21 cellular contexts compared by ENCODE assay signal in the genomic region with DNA sequence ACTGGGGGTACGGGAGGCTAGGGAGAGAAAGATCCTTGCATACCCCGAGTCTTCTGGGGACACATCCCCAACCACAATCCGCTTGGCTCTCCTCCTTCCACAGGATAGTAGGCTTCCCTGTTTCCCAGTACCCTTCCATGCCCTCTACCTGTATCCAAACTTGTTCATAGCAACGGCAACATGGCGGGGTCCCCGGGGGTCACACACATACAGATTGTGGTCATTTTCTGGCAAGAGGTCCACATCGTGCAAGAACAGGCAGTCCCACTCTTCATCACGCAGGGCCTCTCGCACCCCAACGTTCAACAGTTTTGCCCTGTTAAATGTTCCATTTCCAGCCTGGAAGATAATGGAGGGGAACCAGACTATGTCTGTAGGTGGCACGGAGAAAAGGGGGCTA. TPM values are rescaled to one million over a fixed set of nuclear protein-coding genes. Genes with fewer than 3 reads are reported as not detected.
A peak's percentile ranks its signal among the peaks of the same experiment; 100 is the strongest.
DNase-seq lines count a peak whose midpoint lies in the region; ATAC-seq and TF ChIP-seq lines count a peak whose summit lies in the region.
"Had no signal": no experiment of that assay in that cellular context is flagged by ENCODE, and none has a peak within 500 bp of the region (broad histone marks: within the 10 kb centered on the region; RNA-seq: fewer than 3 reads in every experiment).

No MANE protein-coding gene starts in this region.

- no peak for TF ChIP-seq POLR2A in adrenal gland (IDR thresholded peaks at IDR 0.05)

- no peaks in the 10 kb centered on the region for H3K9me3 Mint-ChIP-seq in activated CD4-positive, alpha-beta memory T cell treated with anti-CD3 and anti-CD28 coated beads for 36 hours
- H3K9me3 Mint-ChIP-seq in activated CD4-positive, alpha-beta memory T cell treated with anti-CD3 and anti-CD28 coated beads, Interleukin-2, amount 10 ng/mL, durations not matched to agents 7 days and 5 days, result no peaks in the 10 kb centered on the region
- no peaks in the 10 kb centered on the region for H3K9me3 Mint-ChIP-seq in stimulated activated naive B cell treated with anti-CD40 and anti-IgM and Interleukin-4, amounts not matched to agents 10 μg/mL and 1 μg/mL and 100 μg/mL, for 72 hours
- H3K9me3 Mint-ChIP-seq: activated naive CD4-positive, alpha-beta T cell treated with anti-CD3 and anti-CD28 coated beads, Interleukin-2, amount 50 U/mL, for 24 hours; endodermal cell had no signal

- H3K27ac ChIP-seq in adrenal gland (peak overlapping the region in 4 of 5 donors; percentile 20 to 72 (median 49)), muscle layer of duodenum (ENCODE audit: low read length) (peak overlapping the region; percentile 46)
- H3K27ac ChIP-seq: C4-2B, upper lobe of right lung had no signal

- H3K27me3 Mint-ChIP-seq in activated CD4-positive, alpha-beta memory T cell treated with anti-CD3 and anti-CD28 coated beads for 36 hours, result no peaks in the 10 kb centered on the region
- no peaks in the 10 kb centered on the region for H3K27me3 Mint-ChIP-seq in activated CD4-positive, alpha-beta memory T cell treated with anti-CD3 and anti-CD28 coated beads, Interleukin-2, amount 10 ng/mL, durations not matched to agents 7 days and 5 days
- no peaks in the 10 kb centered on the region for H3K27me3 Mint-ChIP-seq in stimulated activated naive B cell treated with anti-CD40 and anti-IgM and Interleukin-4, amounts not matched to agents 10 μg/mL and 1 μg/mL and 100 μg/mL, for 72 hours
- H3K27me3 Mint-ChIP-seq: activated CD4-positive, alpha-beta T cell treated with anti-CD3 and anti-CD28 coated beads for 36 hours; activated naive CD4-positive, alpha-beta T cell treated with anti-CD3 and anti-CD28 coated beads, Interleukin-2, amount 50 U/mL, for 24 hours had no signal

- intact Hi-C loops in activated CD4-positive, alpha-beta memory T cell treated with anti-CD3 and anti-CD28 coated beads for 36 hours (cut with micrococcal nuclease), result no loop called here
- intact Hi-C loops in adrenal gland (cut with DNase I), result no loop called here

- H3K4me3 Mint-ChIP-seq in activated CD4-positive, alpha-beta memory T cell treated with anti-CD3 and anti-CD28 coated beads for 36 hours, result no peak overlapping the region
- H3K4me3 Mint-ChIP-seq in activated CD4-positive, alpha-beta memory T cell treated with anti-CD3 and anti-CD28 coated beads, Interleukin-2, amount 10 ng/mL, durations not matched to agents 7 days and 5 days, result no peak overlapping the region
- no peak overlapping the region for H3K4me3 Mint-ChIP-seq in stimulated activated naive B cell treated with anti-CD40 and anti-IgM and Interleukin-4, amounts not matched to agents 10 μg/mL and 1 μg/mL and 100 μg/mL, for 72 hours
- H3K4me3 Mint-ChIP-seq: activated CD4-positive, alpha-beta T cell treated with anti-CD3 and anti-CD28 coated beads for 36 hours; endodermal cell had no signal

- no peak for DNase-seq in activated CD4-positive, alpha-beta memory T cell treated with anti-CD3 and anti-CD28 coated beads for 36 hours
- no peak for DNase-seq in activated CD4-positive, alpha-beta memory T cell treated with anti-CD3 and anti-CD28 coated beads, Interleukin-2, amount 10 ng/mL, durations not matched to agents 7 days and 5 days
- DNase-seq in adrenal gland (peak in 1 of 7 donors; percentile 6), NCI-H345 treated with DMSO at 0.1 percent for 48 hours (lab: John Stamatoyannopoulos, UW; ENCODE audit: unreplicated experiment) (no peak), NOMO-1 treated with dmso at 0.1 percent for 144 hours (lab: John Stamatoyannopoulos, UW; ENCODE audit: unreplicated experiment) (no peak), NCI-H82 treated with DMSO at 0.1 percent for 48 hours (lab: John Stamatoyannopoulos, UW; ENCODE audit: unreplicated experiment) (no peak)
- DNase-seq in stimulated activated naive B cell treated with anti-CD40 and anti-IgM and Interleukin-4, amounts not matched to agents 10 μg/mL and 1 μg/mL and 100 μg/mL, for 72 hours, result no peak
- DNase-seq: 8988T; activated CD4-positive, alpha-beta T cell treated with anti-CD3 and anti-CD28 coated beads for 36 hours; DMS79; endodermal cell; NCI-H1436 treated with DMSO at 0.1 percent for 48 hours; NCI-H2227 treated with DMSO at 0.1 percent for 48 hours; SHP77; stimulated activated CD4-positive, alpha-beta T cell treated with anti-CD3 and anti-CD28 coated beads, Interleukin-4, amount 100 ng/mL, for 24 hours; stimulated activated CD8-positive, alpha-beta memory T cell treated with anti-CD3 and anti-CD28 coated beads, Interleukin-4, amount 100 ng/mL, for 48 hours; upper lobe of right lung had no signal

- H3K9me3 ChIP-seq in adrenal gland (replicated peaks in 1 of 3) (no peaks in the 10 kb centered on the region), muscle layer of duodenum (ENCODE audit: control insufficient read depth in 1 of 2, low read length in 2 of 2) (no peaks in the 10 kb centered on the region)
- H3K9me3 ChIP-seq: upper lobe of right lung had no signal

- H3K4me1 Mint-ChIP-seq in activated CD4-positive, alpha-beta memory T cell treated with anti-CD3 and anti-CD28 coated beads for 36 hours (ENCODE audit: low read depth), result peaks cover 37% of the 10 kb centered on the region
- H3K4me1 Mint-ChIP-seq in activated CD4-positive, alpha-beta memory T cell treated with anti-CD3 and anti-CD28 coated beads, Interleukin-2, amount 10 ng/mL, durations not matched to agents 7 days and 5 days, result peaks cover 53% of the 10 kb centered on the region
- H3K4me1 Mint-ChIP-seq in stimulated activated naive B cell treated with anti-CD40 and anti-IgM and Interleukin-4, amounts not matched to agents 10 μg/mL and 1 μg/mL and 100 μg/mL, for 72 hours, result peaks cover 35 to 52% of the 10 kb centered on the region in 2 donors

- peak overlapping the region; percentile 35 for H3K27ac Mint-ChIP-seq in activated CD4-positive, alpha-beta memory T cell treated with anti-CD3 and anti-CD28 coated beads for 36 hours
- no peak overlapping the region for H3K27ac Mint-ChIP-seq in activated CD4-positive, alpha-beta memory T cell treated with anti-CD3 and anti-CD28 coated beads, Interleukin-2, amount 10 ng/mL, durations not matched to agents 7 days and 5 days
- H3K27ac Mint-ChIP-seq in stimulated activated naive B cell treated with anti-CD40 and anti-IgM and Interleukin-4, amounts not matched to agents 10 μg/mL and 1 μg/mL and 100 μg/mL, for 72 hours, result peak overlapping the region; percentile 28
- H3K27ac Mint-ChIP-seq: endodermal cell had no signal

- CTCF ChIA-PET in activated CD4-positive, alpha-beta memory T cell treated with anti-CD3 and anti-CD28 coated beads for 36 hours (lab: Charles Lee), result interaction anchor here (0.5 to 0.7 kb wide), 2 partner anchors 184 to 208 kb away, joined by 3 read pairs; no protein-coding TSS in a partner anchor
- CTCF ChIA-PET in activated CD4-positive, alpha-beta memory T cell treated with anti-CD3 and anti-CD28 coated beads, Interleukin-2, amount 10 ng/mL, durations not matched to agents 7 days and 5 days (lab: Charles Lee), result interaction anchor here (0.6 kb wide), 1 partner anchor 118 kb away, joined by 3 read pairs; no protein-coding TSS in a partner anchor

- POLR2A ChIA-PET in activated CD4-positive, alpha-beta memory T cell treated with anti-CD3 and anti-CD28 coated beads for 36 hours (lab: Charles Lee), result no interaction called here
- POLR2A ChIA-PET in activated CD4-positive, alpha-beta memory T cell treated with anti-CD3 and anti-CD28 coated beads, Interleukin-2, amount 10 ng/mL, durations not matched to agents 7 days and 5 days (lab: Charles Lee), result interaction anchor here (3.3 kb wide), 1 partner anchor 8 kb away, joined by 16 read pairs; no protein-coding TSS in a partner anchor

- H3K4me3 ChIP-seq in adrenal gland (no peak overlapping the region), muscle layer of duodenum (ENCODE audit: low read depth in 1 of 2, low read length in 2 of 2) (no peak overlapping the region)
- H3K4me3 ChIP-seq: upper lobe of right lung had no signal

- no peak for TF ChIP-seq CTCF in adrenal gland (IDR thresholded peaks at IDR 0.05)

- H3K27me3 ChIP-seq in adrenal gland (no peaks in the 10 kb centered on the region), muscle layer of duodenum (ENCODE audit: low read depth, low read length) (no peaks in the 10 kb centered on the region)
- H3K27me3 ChIP-seq: upper lobe of right lung had no signal

- peaks cover 0 to 67% of the 10 kb centered on the region in 2 donors for H3K36me3 ChIP-seq in adrenal gland (replicated peaks in 1 of 2)
- peaks cover 52 to 66% of the 10 kb centered on the region in 2 donors for H3K36me3 ChIP-seq in muscle layer of duodenum (ENCODE audit: control insufficient read depth in 1 of 2, insufficient read depth in 2 of 2, low read length in 2 of 2)

- 93 to 98% (median 96%) methylated on average over 8 to 11 of the region's 11 CpGs for WGBS in adrenal gland, 4 donors

- H3K4me1 ChIP-seq in adrenal gland (replicated peaks in 1 of 2) (peaks cover 16 to 30% of the 10 kb centered on the region in 2 donors), muscle layer of duodenum (ENCODE audit: control insufficient read depth in 1 of 2, insufficient read depth in 2 of 2, low read length in 2 of 2) (peaks cover 21 to 24% of the 10 kb centered on the region in 2 donors)

- no peak for ATAC-seq in stimulated activated naive B cell treated with anti-CD40 and anti-IgM and Interleukin-4, amounts not matched to agents 10 μg/mL and 1 μg/mL and 100 μg/mL, for 72 hours (replicated peaks)
- ATAC-seq: activated CD4-positive, alpha-beta T cell treated with anti-CD3 and anti-CD28 coated beads for 36 hours; upper lobe of right lung had no signal

- H3K36me3 Mint-ChIP-seq in activated CD4-positive, alpha-beta memory T cell treated with anti-CD3 and anti-CD28 coated beads for 36 hours, result peaks cover 27% of the 10 kb centered on the region
- peaks cover 70% of the 10 kb centered on the region for H3K36me3 Mint-ChIP-seq in activated CD4-positive, alpha-beta memory T cell treated with anti-CD3 and anti-CD28 coated beads, Interleukin-2, amount 10 ng/mL, durations not matched to agents 7 days and 5 days (ENCODE audit: low read depth)
- H3K36me3 Mint-ChIP-seq in stimulated activated naive B cell treated with anti-CD40 and anti-IgM and Interleukin-4, amounts not matched to agents 10 μg/mL and 1 μg/mL and 100 μg/mL, for 72 hours, result peaks cover 28 to 57% of the 10 kb centered on the region in 2 donors

RNA-seq across cellular contexts. Expression of a gene that starts 3.6 kb away (rescaled TPM):
- 10 to 100 TPM; 46.3 to 50.9 TPM for total RNA-seq in activated CD4-positive, alpha-beta memory T cell treated with anti-CD3 and anti-CD28 coated beads for 36 hours
- 10 to 100 TPM; 55.0 to 56.7 TPM for total RNA-seq in activated CD4-positive, alpha-beta memory T cell treated with anti-CD3 and anti-CD28 coated beads, Interleukin-2, amount 10 ng/mL, durations not matched to agents 7 days and 5 days
- 10 to 100 TPM; 25.8 to 34.2 (median 29.8) TPM for total RNA-seq in adrenal gland
- 10 to 100 TPM; 21.9 to 35.9 (median 26.6) TPM for polyA plus RNA-seq in adrenal gland

RNA-seq across cellular contexts. Expression of a gene that starts 7.5 kb away (rescaled TPM):
- total RNA-seq in activated CD4-positive, alpha-beta memory T cell treated with anti-CD3 and anti-CD28 coated beads for 36 hours, result 10 to 100 TPM; 27.0 to 30.7 TPM
- total RNA-seq in activated CD4-positive, alpha-beta memory T cell treated with anti-CD3 and anti-CD28 coated beads, Interleukin-2, amount 10 ng/mL, durations not matched to agents 7 days and 5 days, result 10 to 100 TPM; 32.9 to 33.2 TPM
- 10 to 100 TPM; 19.4 to 56.2 (median 33.3) TPM for total RNA-seq in adrenal gland
- 100 to 1,000 TPM in 2 of 3 donors, 10 to 100 TPM in 1; 13.2 to 268 (median 150) TPM for polyA plus RNA-seq in adrenal gland

RNA-seq across cellular contexts. Expression of a gene that starts 14.4 kb away (rescaled TPM):
- 10 to 100 TPM; 25.4 to 28.6 TPM for total RNA-seq in activated CD4-positive, alpha-beta memory T cell treated with anti-CD3 and anti-CD28 coated beads for 36 hours
- 10 to 100 TPM; 32.5 to 34.8 TPM for total RNA-seq in activated CD4-positive, alpha-beta memory T cell treated with anti-CD3 and anti-CD28 coated beads, Interleukin-2, amount 10 ng/mL, durations not matched to agents 7 days and 5 days
- 10 to 100 TPM; 14.0 to 44.0 (median 28.2) TPM for total RNA-seq in adrenal gland
- polyA plus RNA-seq in adrenal gland, result 10 to 100 TPM; 19.3 to 44.9 (median 41.5) TPM

RNA-seq across cellular contexts. Expression of a gene that starts 19.9 kb away (rescaled TPM):
- 10 to 100 TPM; 87.7 to 91.0 TPM for total RNA-seq in activated CD4-positive, alpha-beta memory T cell treated with anti-CD3 and anti-CD28 coated beads for 36 hours
- 100 to 1,000 TPM; 103 to 113 TPM for total RNA-seq in activated CD4-positive, alpha-beta memory T cell treated with anti-CD3 and anti-CD28 coated beads, Interleukin-2, amount 10 ng/mL, durations not matched to agents 7 days and 5 days
- total RNA-seq in adrenal gland, result 100 to 1,000 TPM in 5 of 8 donors, 10 to 100 TPM in 3; 59.0 to 127 (median 103) TPM
- 100 to 1,000 TPM; 121 to 166 (median 126) TPM for polyA plus RNA-seq in adrenal gland

RNA-seq across cellular contexts. Expression of a gene that starts 25.1 kb away (rescaled TPM):
- 1 to 10 TPM; 2.3 to 3.0 TPM for total RNA-seq in activated CD4-positive, alpha-beta memory T cell treated with anti-CD3 and anti-CD28 coated beads for 36 hours
- total RNA-seq in activated CD4-positive, alpha-beta memory T cell treated with anti-CD3 and anti-CD28 coated beads, Interleukin-2, amount 10 ng/mL, durations not matched to agents 7 days and 5 days, result 1 to 10 TPM in 1 of 2 experiments, under 1 TPM in 1; 0.83 to 1.2 TPM
- total RNA-seq in adrenal gland, result 10 to 100 TPM in 6 of 8 donors, 1 to 10 TPM in 2; 1.1 to 29.2 (median 10.8) TPM
- polyA plus RNA-seq in adrenal gland, result 10 to 100 TPM in 1 of 3 donors, 1 to 10 TPM in 2; 1.7 to 16.1 (median 9.3) TPM
- total RNA-seq: HT1080 had no signal
